In the genomic region with DNA sequence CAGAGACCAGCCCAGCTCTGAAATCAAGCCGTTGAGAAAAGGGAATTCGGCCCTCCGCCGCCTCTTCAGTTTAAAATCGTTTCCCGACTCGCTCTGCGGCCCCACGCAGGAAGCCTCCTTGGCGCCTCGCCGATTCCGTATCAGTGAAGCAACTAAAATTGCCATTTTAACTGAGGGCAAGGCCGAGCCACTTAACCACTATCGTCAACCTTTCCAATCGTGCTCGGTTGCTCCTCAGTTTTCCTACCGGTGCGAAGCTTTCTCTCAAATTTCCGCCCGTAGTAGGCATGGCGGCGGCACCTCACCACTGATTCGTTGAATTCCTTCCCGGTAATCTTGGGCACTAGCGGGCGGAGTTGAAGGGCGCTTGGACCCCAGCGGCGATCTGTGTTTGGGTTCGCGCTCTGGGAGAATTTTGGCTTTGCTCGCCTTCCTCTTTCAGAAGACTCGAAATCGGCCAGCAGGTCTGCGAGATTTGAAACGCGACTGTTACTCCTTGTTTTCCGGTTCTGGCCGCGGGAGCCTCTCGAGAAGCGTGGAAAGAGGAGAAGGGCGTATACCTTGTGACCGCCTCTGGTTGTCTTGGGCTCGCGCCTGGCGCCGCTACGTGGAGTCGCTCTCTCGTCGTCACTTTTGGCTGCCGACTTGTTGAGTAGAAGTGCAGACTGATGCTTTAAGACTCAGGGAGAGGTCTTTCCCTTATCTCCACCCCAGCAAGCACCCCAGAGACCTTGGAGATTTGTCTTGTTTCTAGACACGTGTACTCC, we compare ENCODE assay signal across 8 cellular contexts. TPM values are rescaled to one million over a fixed set of nuclear protein-coding genes. Genes with fewer than 3 reads are reported as not detected.
DNase-seq lines count a peak whose midpoint lies in the region; ATAC-seq, FAIRE-seq and TF ChIP-seq lines count a peak whose summit lies in the region.

A gene with protein sequence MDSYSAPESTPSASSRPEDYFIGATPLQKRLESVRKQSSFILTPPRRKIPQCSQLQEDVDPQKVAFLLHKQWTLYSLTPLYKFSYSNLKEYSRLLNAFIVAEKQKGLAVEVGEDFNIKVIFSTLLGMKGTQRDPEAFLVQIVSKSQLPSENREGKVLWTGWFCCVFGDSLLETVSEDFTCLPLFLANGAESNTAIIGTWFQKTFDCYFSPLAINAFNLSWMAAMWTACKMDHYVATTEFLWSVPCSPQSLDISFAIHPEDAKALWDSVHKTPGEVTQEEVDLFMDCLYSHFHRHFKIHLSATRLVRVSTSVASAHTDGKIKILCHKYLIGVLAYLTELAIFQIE (minus strand): TSS at position 569 of the 767 bp plus-strand sequence. CDS start 13,584 bp downstream, outside the sequence.
A gene with protein sequence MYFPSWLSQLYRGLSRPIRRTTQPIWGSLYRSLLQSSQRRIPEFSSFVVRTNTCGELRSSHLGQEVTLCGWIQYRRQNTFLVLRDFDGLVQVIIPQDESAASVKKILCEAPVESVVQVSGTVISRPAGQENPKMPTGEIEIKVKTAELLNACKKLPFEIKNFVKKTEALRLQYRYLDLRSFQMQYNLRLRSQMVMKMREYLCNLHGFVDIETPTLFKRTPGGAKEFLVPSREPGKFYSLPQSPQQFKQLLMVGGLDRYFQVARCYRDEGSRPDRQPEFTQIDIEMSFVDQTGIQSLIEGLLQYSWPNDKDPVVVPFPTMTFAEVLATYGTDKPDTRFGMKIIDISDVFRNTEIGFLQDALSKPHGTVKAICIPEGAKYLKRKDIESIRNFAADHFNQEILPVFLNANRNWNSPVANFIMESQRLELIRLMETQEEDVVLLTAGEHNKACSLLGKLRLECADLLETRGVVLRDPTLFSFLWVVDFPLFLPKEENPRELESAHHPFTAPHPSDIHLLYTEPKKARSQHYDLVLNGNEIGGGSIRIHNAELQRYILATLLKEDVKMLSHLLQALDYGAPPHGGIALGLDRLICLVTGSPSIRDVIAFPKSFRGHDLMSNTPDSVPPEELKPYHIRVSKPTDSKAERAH (plus strand): TSS at position 359 of the 767 bp plus-strand sequence. CDS start 557 bp downstream, outside the sequence.

- H4K91ac ChIP-seq in trophoblast cell (ENCODE audit: low read depth, low read length) = peak within 1 kb of the TSS; percentile 86

- H3K23ac ChIP-seq in trophoblast cell (ENCODE audit: low read length) = no peak within 1 kb of the TSS

- H2AFZ ChIP-seq in trophoblast cell (ENCODE audit: insufficient read depth, low read length, poor library complexity) = peak within 1 kb of the TSS; percentile 71

- H3K4me1 Mint-ChIP-seq in T-cell (peaks cover 43 to 60% (median 59%) of the 10 kb centered on the region in 3 donors), type B pancreatic cell (ENCODE audit: unreplicated experiment) (peaks cover 24% of the 10 kb centered on the region)

- peak within 1 kb of the TSS; percentile 71 for H2BK5ac ChIP-seq in trophoblast cell (ENCODE audit: low read depth, low read length, poor library complexity)

- H3K4ac ChIP-seq in trophoblast cell (ENCODE audit: low read depth, low read length) = peak within 1 kb of the TSS; percentile 37

- TF ChIP-seq CTCF in cardiac muscle cell (IDR thresholded peaks at IDR 0.05; ENCODE audit: low read depth, low read length) (no peak), type B pancreatic cell (conservative IDR thresholded peaks at IDR 0.05) (no peak)

- H3K27me3 ChIP-seq in cardiac muscle cell = no peaks in the 10 kb centered on the region
- H3K27me3 ChIP-seq in trophoblast cell (ENCODE audit: insufficient read depth, low read length) = no peaks in the 10 kb centered on the region

- peak within 1 kb of the TSS; percentile 55 for H3K14ac ChIP-seq in trophoblast cell (ENCODE audit: low read length)

- POLR2A ChIA-PET in T-cell (lab: Charles Lee) = interaction anchor here (0.6 to 1.2 kb wide), 7 partner anchors 27 to 616 kb away, joined by 3 to 6 read pairs (median 3); a partner anchor contains a TSS

- peaks cover 3% of the 10 kb centered on the region for H3K79me2 ChIP-seq in trophoblast cell (ENCODE audit: control insufficient read depth, insufficient read depth, low read length, poor library complexity)

- no peak within 1 kb of the TSS for H2AK5ac ChIP-seq in trophoblast cell (ENCODE audit: low read length)

- H3K27ac ChIP-seq in adipose tissue (ENCODE audit: low read depth, low read length) = peak within 1 kb of the TSS; percentile 45
- H3K27ac ChIP-seq in cardiac muscle cell = peak within 1 kb of the TSS; percentile 97
- H3K27ac ChIP-seq in trophoblast cell (ENCODE audit: low read depth, low read length) = peak within 1 kb of the TSS; percentile 75

- H2BK120ac ChIP-seq in trophoblast cell (ENCODE audit: insufficient read depth, low read length, poor library complexity) = peak within 1 kb of the TSS; percentile 40

- H3K36me3 ChIP-seq in cardiac muscle cell (no peaks in the 10 kb centered on the region), trophoblast cell (ENCODE audit: control insufficient read depth in 1 of 2, insufficient read depth in 2 of 2, low read length in 2 of 2) (no peaks in the 10 kb centered on the region)

- CTCF ChIA-PET in T-cell (lab: Charles Lee) = interaction anchor here (0.6 to 2.9 kb wide), 20 partner anchors 20 to 1226 kb away, joined by 3 to 49 read pairs (median 4); a partner anchor contains a TSS

- H3K36me3 Mint-ChIP-seq in T-cell (peaks cover 4% of the 10 kb centered on the region), type B pancreatic cell (peaks cover 7% of the 10 kb centered on the region)

- ATAC-seq in HG02840 (IDR thresholded peaks at IDR 0.05; ENCODE audit: low FRiP score, unreplicated experiment) = peak; percentile 90
- peak; percentile 91 to 94 (median 92) for ATAC-seq in T-cell (replicated peaks in 1 of 4)

- TF ChIP-seq POLR2A in GM12891 (IDR thresholded peaks at IDR 0.05; ENCODE audit: low read depth, low read length) = peak; percentile 79

- WGBS in adipose tissue, 3 donors = 0% methylated on average over 55 of the region's 55 CpGs
- WGBS in trophoblast cell (ENCODE audit: extremely low coverage, insufficient coverage, insufficient read length) = no CpG with 5 or more reads among the region's 55 CpGs

- H3K9ac ChIP-seq in trophoblast cell (ENCODE audit: low read length) = peak within 1 kb of the TSS; percentile 71

- peak; percentile 90 for FAIRE-seq in GM12891 (lab: Jason Lieb, UNC)

- peak within 1 kb of the TSS; percentile 28 for H3K18ac ChIP-seq in trophoblast cell (ENCODE audit: low read length)

- H3K27me3 Mint-ChIP-seq in T-cell = no peaks in the 10 kb centered on the region
- H3K27me3 Mint-ChIP-seq in type B pancreatic cell = no peaks in the 10 kb centered on the region

- H4K8ac ChIP-seq in trophoblast cell (ENCODE audit: low read depth, low read length) = peak within 1 kb of the TSS; percentile 78

- no peak within 1 kb of the TSS for H2BK12ac ChIP-seq in trophoblast cell (ENCODE audit: low read length)

- H3K4me3 ChIP-seq in cardiac muscle cell = peak within 1 kb of the TSS; percentile 54
- H3K4me3 ChIP-seq in trophoblast cell (ENCODE audit: low read depth, low read length) = peak within 1 kb of the TSS; percentile 84

- H3K4me3 Mint-ChIP-seq in T-cell (peak within 1 kb of the TSS; percentile 94 to 99 (median 96)), type B pancreatic cell (peak within 1 kb of the TSS; percentile 96)

- H3K9me3 ChIP-seq in cardiac muscle cell (ENCODE audit: low read depth) = no peaks in the 10 kb centered on the region
- H3K9me3 ChIP-seq in trophoblast cell (ENCODE audit: insufficient read depth, low read depth, low read length) = no peaks in the 10 kb centered on the region

- H3K9me3 Mint-ChIP-seq in T-cell (no peaks in the 10 kb centered on the region), type B pancreatic cell (no peaks in the 10 kb centered on the region)

- H3K27ac Mint-ChIP-seq in T-cell (peak within 1 kb of the TSS; percentile 94 to 96), type B pancreatic cell (peak within 1 kb of the TSS; percentile 99)

- peaks cover 7% of the 10 kb centered on the region for H3K79me1 ChIP-seq in trophoblast cell (ENCODE audit: low read length)

- H4K12ac ChIP-seq in trophoblast cell (ENCODE audit: low read depth, low read length) = peak within 1 kb of the TSS; percentile 71

- DNase-seq in GM12891 (ENCODE audit: insufficient read length, low spot score) (peak; percentile 61), NCI-H1436 treated with DMSO at 0.1 percent for 48 hours (lab: John Stamatoyannopoulos, UW) (peak; percentile 95), T-cell (peak; percentile 78 to 93 (median 90)), cardiac muscle cell (ENCODE audit: low read depth in 1 of 2, low spot score in 1 of 2) (peak; percentile 97 to 99), trophoblast cell (peak; percentile 97 to 99), type B pancreatic cell (ENCODE audit: extremely low spot score, unreplicated experiment) (peak; percentile 90)

- peaks cover 8% of the 10 kb centered on the region for H3K4me1 ChIP-seq in cardiac muscle cell (ENCODE audit: low read depth)
- peaks cover 0 to 1% of the 10 kb centered on the region in 2 experiments for H3K4me1 ChIP-seq in trophoblast cell (ENCODE audit: control insufficient read depth in 1 of 2, insufficient read depth in 2 of 2, low read length in 2 of 2)

- peak within 1 kb of the TSS; percentile 81 for H3K4me2 ChIP-seq in trophoblast cell (ENCODE audit: low read length)

TF ChIP-seq in GM12891, 5 proteins besides CTCF, POLR2A, EP300 and RAD21:
- TF ChIP-seq TAF1 (IDR thresholded peaks at IDR 0.05; ENCODE audit: low read depth, low read length) (peak; percentile 75), POU2F2 (IDR thresholded peaks at IDR 0.05; ENCODE audit: low read depth, low read length) (peak; percentile 65), POLR2AphosphoS5 (IDR thresholded peaks at IDR 0.05; ENCODE audit: low read depth, low read length) (peak; percentile 76; the same call in 1 of the 2 replicates), SPI1 (IDR thresholded peaks at IDR 0.05; ENCODE audit: low read depth, low read length) (no peak)

RNA-seq across cellular contexts. Expression of the first gene that starts in this region (rescaled TPM):
- polyA plus RNA-seq in GM12891 (2012; ENCODE audit: low read depth, missing spikeins) = 7.6 TPM
- total RNA-seq in T-cell (10 to 100 TPM in 3 of 5 donors, 1 to 10 TPM in 2; 8.1 to 12.7 (median 10.3) TPM), cardiac muscle cell (8.6 and 10.9 TPM in 2 replicates), type B pancreatic cell (ENCODE audit: low replicate concordance) (11.5 and 14.1 TPM in 2 replicates)
- polyA plus RNA-seq in adipose tissue (1 to 10 TPM; 1.1 to 4.8 (median 2.2) TPM), cardiac muscle cell (4.9 and 9.9 TPM in 2 replicates)
- polyA plus RNA-seq in trophoblast cell (2013) = 7.7 and 8.2 TPM in 2 replicates

RNA-seq across cellular contexts. Expression of the second gene that starts in this region (rescaled TPM):
- polyA plus RNA-seq in GM12891 (2012; ENCODE audit: low read depth, missing spikeins) = 14.2 TPM
- 10 to 100 TPM in 3 of 5 donors, 1 to 10 TPM in 2; 4.9 to 14.1 (median 13.6) TPM for total RNA-seq in T-cell
- polyA plus RNA-seq in adipose tissue = 10 to 100 TPM in 1 of 3 donors, 1 to 10 TPM in 2; 4.6 to 11.7 (median 7.8) TPM
- 9.3 and 15.6 TPM in 2 replicates for total RNA-seq in cardiac muscle cell
- 14.6 and 22.7 TPM in 2 replicates for polyA plus RNA-seq in cardiac muscle cell
- polyA plus RNA-seq in trophoblast cell (2013) = 17.2 and 17.4 TPM in 2 replicates
- 23.6 and 28.2 TPM in 2 replicates for total RNA-seq in type B pancreatic cell (ENCODE audit: low replicate concordance)

Comparison
In these comparisons a context has a peak if more than half of its experiments do, and no peak if none do; other contexts are left out.
1. Peak in every context shown above with its lines: DNase-seq, ATAC-seq, H3K4me3 ChIP-seq and H3K27ac ChIP-seq.
2. H3K27ac ChIP-seq: peak in every context shown above with its lines; median percentile 97 in cardiac muscle cell; 75 in trophoblast cell; 45 in adipose tissue.